In genomic region chr19:14430712-14431111, GRCh38 we compare ENCODE assay signal across 25 cellular contexts. TPM values are rescaled to one million over a fixed set of nuclear protein-coding genes. Genes with fewer than 3 reads are reported as not detected.
A peak's percentile ranks its signal among the peaks of the same experiment; 100 is the strongest.
DNase-seq lines count a peak whose midpoint lies in the region; ATAC-seq and TF ChIP-seq lines count a peak whose summit lies in the region.
"Had no signal": no experiment of that assay in that cellular context is flagged by ENCODE, and none has a peak within 500 bp of the region (broad histone marks: within the 10 kb centered on the region; RNA-seq: fewer than 3 reads in every experiment).

No MANE protein-coding gene starts in this region.

- 0 out of 2 replicates have a peak overlapping the region, but pooled peaks have one; percentile 97 for H3K4me2 ChIP-seq in OCI-LY7 (ENCODE audit: low read length)

- H4K20me1 ChIP-seq in OCI-LY7 (ENCODE audit: insufficient read depth, low read length) = no peaks in the 10 kb centered on the region

- CTCF ChIA-PET in OCI-LY7 (lab: Charles Lee; ENCODE audit: unreplicated experiment) = no interaction called here

- peaks cover 5% of the 10 kb centered on the region for H3K36me3 Mint-ChIP-seq in activated naive CD8-positive, alpha-beta T cell treated with anti-CD3 and anti-CD28 coated beads, Interleukin-2, amount 10 ng/mL, durations not matched to agents 7 days and 5 days
- H3K36me3 Mint-ChIP-seq in activated naive CD8-positive, alpha-beta T cell treated with anti-CD3 and anti-CD28 coated beads, Interleukin-2, amount 50 U/mL, for 24 hours (ENCODE audit: low read depth) = no peaks in the 10 kb centered on the region
- no peaks in the 10 kb centered on the region for H3K36me3 Mint-ChIP-seq in memory B cell
- H3K36me3 Mint-ChIP-seq in type B pancreatic cell = no peaks in the 10 kb centered on the region

- no peaks in the 10 kb centered on the region for H3K9me3 Mint-ChIP-seq in activated naive CD8-positive, alpha-beta T cell treated with anti-CD3 and anti-CD28 coated beads, Interleukin-2, amount 10 ng/mL, durations not matched to agents 7 days and 5 days
- no peaks in the 10 kb centered on the region for H3K9me3 Mint-ChIP-seq in activated naive CD8-positive, alpha-beta T cell treated with anti-CD3 and anti-CD28 coated beads, Interleukin-2, amount 50 U/mL, for 24 hours
- H3K9me3 Mint-ChIP-seq in memory B cell (no peaks in the 10 kb centered on the region), type B pancreatic cell (no peaks in the 10 kb centered on the region)
- H3K9me3 Mint-ChIP-seq: activated B cell treated with CpG ODN at 0.5 μM for 24 hours had no signal

- peaks cover 16% of the 10 kb centered on the region for H3K27me3 Mint-ChIP-seq in activated naive CD8-positive, alpha-beta T cell treated with anti-CD3 and anti-CD28 coated beads, Interleukin-2, amount 10 ng/mL, durations not matched to agents 7 days and 5 days
- peaks cover 4% of the 10 kb centered on the region for H3K27me3 Mint-ChIP-seq in activated naive CD8-positive, alpha-beta T cell treated with anti-CD3 and anti-CD28 coated beads, Interleukin-2, amount 50 U/mL, for 24 hours
- H3K27me3 Mint-ChIP-seq in memory B cell (no peaks in the 10 kb centered on the region), type B pancreatic cell (peaks cover 9% of the 10 kb centered on the region)
- H3K27me3 Mint-ChIP-seq: activated B cell treated with CpG ODN at 0.5 μM for 24 hours had no signal

- BruUV-seq in OCI-LY7 (replicated peaks; lab: Mats Ljungman, UMichigan) = no TSS peak

- TF ChIP-seq CTCF in OCI-LY7 (conservative IDR thresholded peaks at IDR 0.05; ENCODE audit: low read length) = no peak
- TF ChIP-seq CTCF in type B pancreatic cell (conservative IDR thresholded peaks at IDR 0.05) = no peak
- TF ChIP-seq CTCF in coronary artery (IDR thresholded peaks at IDR 0.05) = no peak

- H3K27ac Mint-ChIP-seq in activated naive CD8-positive, alpha-beta T cell treated with anti-CD3 and anti-CD28 coated beads, Interleukin-2, amount 10 ng/mL, durations not matched to agents 7 days and 5 days = no peak overlapping the region
- H3K27ac Mint-ChIP-seq in activated naive CD8-positive, alpha-beta T cell treated with anti-CD3 and anti-CD28 coated beads, Interleukin-2, amount 50 U/mL, for 24 hours = no peak overlapping the region
- H3K27ac Mint-ChIP-seq in memory B cell = peak overlapping the region; percentile 69
- H3K27ac Mint-ChIP-seq in type B pancreatic cell = no peak overlapping the region
- H3K27ac Mint-ChIP-seq: activated B cell treated with CpG ODN at 0.5 μM for 24 hours had no signal

- H2AFZ ChIP-seq in OCI-LY7 (ENCODE audit: low read length) = no peak overlapping the region
- H2AFZ ChIP-seq: parathyroid adenoma had no signal

- H3K4me3 ChIP-seq in OCI-LY7 (ENCODE audit: low read depth, low read length, poor library complexity, severe bottlenecking) (no peak overlapping the region), coronary artery (no peak overlapping the region)
- H3K4me3 ChIP-seq: lower lobe of right lung, Peyer's patch, SJSA1, thoracic aorta had no signal

- H3K9me2 ChIP-seq in OCI-LY7 (ENCODE audit: insufficient read depth, low read length) = no peaks in the 10 kb centered on the region

- peaks cover 22% of the 10 kb centered on the region; the same call in 1 of the 2 replicates for H3K79me2 ChIP-seq in OCI-LY7 (ENCODE audit: insufficient read depth, low read depth, low read length)
- H3K79me2 ChIP-seq: parathyroid adenoma had no signal

- H3K27ac ChIP-seq in OCI-LY7 (ENCODE audit: low read depth, low read length, poor library complexity, severe bottlenecking) (no peak overlapping the region), coronary artery (no peak overlapping the region)
- H3K27ac ChIP-seq: lower lobe of right lung, parathyroid adenoma, Peyer's patch, SJSA1, thoracic aorta had no signal

- peaks cover 38% of the 10 kb centered on the region for H3K4me1 ChIP-seq in OCI-LY7 (ENCODE audit: insufficient read depth, low read length, poor library complexity, severe bottlenecking)

- peak overlapping the region; percentile 39 for H3K4me3 Mint-ChIP-seq in activated naive CD8-positive, alpha-beta T cell treated with anti-CD3 and anti-CD28 coated beads, Interleukin-2, amount 10 ng/mL, durations not matched to agents 7 days and 5 days
- no peak overlapping the region for H3K4me3 Mint-ChIP-seq in activated naive CD8-positive, alpha-beta T cell treated with anti-CD3 and anti-CD28 coated beads, Interleukin-2, amount 50 U/mL, for 24 hours
- H3K4me3 Mint-ChIP-seq in memory B cell (no peak overlapping the region), type B pancreatic cell (peak overlapping the region; percentile 77)
- H3K4me3 Mint-ChIP-seq: activated B cell treated with CpG ODN at 0.5 μM for 24 hours had no signal

- ATAC-seq in activated naive CD8-positive, alpha-beta T cell treated with anti-CD3 and anti-CD28 coated beads, Interleukin-2, amount 10 ng/mL, durations not matched to agents 7 days and 5 days (ENCODE audit: low read depth) = no peak
- no peak for ATAC-seq in activated naive CD8-positive, alpha-beta T cell treated with anti-CD3 and anti-CD28 coated beads, Interleukin-2, amount 50 U/mL, for 24 hours
- no peak for ATAC-seq in memory B cell (ENCODE audit: low read depth)
- no peak for ATAC-seq in HG02870 (IDR thresholded peaks at IDR 0.05; ENCODE audit: unreplicated experiment)
- ATAC-seq: esophagus mucosa, lower lobe of right lung had no signal

- intact Hi-C loops in OCI-LY7 (cut with micrococcal nuclease; ENCODE audit: unreplicated experiment) = no loop called here

- H3K4me1 Mint-ChIP-seq in activated naive CD8-positive, alpha-beta T cell treated with anti-CD3 and anti-CD28 coated beads, Interleukin-2, amount 10 ng/mL, durations not matched to agents 7 days and 5 days = peaks cover 27% of the 10 kb centered on the region
- peaks cover 33% of the 10 kb centered on the region for H3K4me1 Mint-ChIP-seq in activated naive CD8-positive, alpha-beta T cell treated with anti-CD3 and anti-CD28 coated beads, Interleukin-2, amount 50 U/mL, for 24 hours
- H3K4me1 Mint-ChIP-seq in memory B cell = peaks cover 18% of the 10 kb centered on the region
- peaks cover 13% of the 10 kb centered on the region for H3K4me1 Mint-ChIP-seq in type B pancreatic cell (ENCODE audit: unreplicated experiment)

- POLR2A ChIA-PET in activated naive CD8-positive, alpha-beta T cell treated with anti-CD3 and anti-CD28 coated beads, Interleukin-2, amount 10 ng/mL, durations not matched to agents 7 days and 5 days (lab: Charles Lee) = no interaction called here
- POLR2A ChIA-PET in OCI-LY7 (lab: Charles Lee) = no interaction called here

- H3K36me3 ChIP-seq in OCI-LY7 (ENCODE audit: insufficient read depth, low read length) = peaks cover 11% of the 10 kb centered on the region; the same call in 1 of the 2 replicates
- H3K36me3 ChIP-seq: Peyer's patch, thoracic aorta had no signal

- H3K9me3 ChIP-seq in OCI-LY7 (ENCODE audit: low read length) = no peaks in the 10 kb centered on the region
- H3K9me3 ChIP-seq: lower lobe of right lung, Peyer's patch, SJSA1, thoracic aorta had no signal

- DNase-seq in activated naive CD8-positive, alpha-beta T cell treated with anti-CD3 and anti-CD28 coated beads, Interleukin-2, amount 10 ng/mL, durations not matched to agents 7 days and 5 days = no peak
- no peak for DNase-seq in activated naive CD8-positive, alpha-beta T cell treated with anti-CD3 and anti-CD28 coated beads, Interleukin-2, amount 50 U/mL, for 24 hours
- DNase-seq in OCI-LY7 (ENCODE audit: low spot score) (no peak), memory B cell (ENCODE audit: low spot score in 2 of 2) (no peak), type B pancreatic cell (ENCODE audit: extremely low spot score, unreplicated experiment) (no peak), coronary artery (ENCODE audit: low spot score) (no peak), dermis blood vessel endothelial cell (no peak)
- DNase-seq: activated B cell treated with CpG ODN at 0.5 μM for 24 hours; activated CD8-positive, alpha-beta memory T cell treated with anti-CD3 and anti-CD28 coated beads for 24 hours; anterior cingulate cortex; cerebellar nuclear complex; effector CD8-positive, alpha-beta T cell; KBM-7; lower lobe of right lung; NCI-H1930; NCI-H226; Peyer's patch; T-helper 9 cell had no signal

RNA-seq across cellular contexts. Expression of gene PKN1, which starts 2.4 kb away (rescaled TPM):
- 100 to 1,000 TPM; 244 to 265 TPM for total RNA-seq in activated naive CD8-positive, alpha-beta T cell treated with anti-CD3 and anti-CD28 coated beads, Interleukin-2, amount 10 ng/mL, durations not matched to agents 7 days and 5 days
- total RNA-seq in OCI-LY7 (2014; rRNA removed; shearing (Covaris generic)) = 117 and 125 TPM in 2 replicates
- total RNA-seq in OCI-LY7 (2022) (233 and 246 TPM in 2 replicates), type B pancreatic cell (ENCODE audit: low replicate concordance) (63.1 and 85.3 TPM in 2 replicates), dermis blood vessel endothelial cell (282 and 439 TPM in 2 replicates)

RNA-seq across cellular contexts. Expression of gene DDX39A, which starts 11.6 kb away (rescaled TPM):
- 100 to 1,000 TPM; 192 to 202 TPM for total RNA-seq in activated naive CD8-positive, alpha-beta T cell treated with anti-CD3 and anti-CD28 coated beads, Interleukin-2, amount 10 ng/mL, durations not matched to agents 7 days and 5 days
- total RNA-seq in OCI-LY7 (2014; rRNA removed; shearing (Covaris generic)) = 425 and 474 TPM in 2 replicates
- 294 and 316 TPM in 2 replicates for total RNA-seq in OCI-LY7 (2022)
- total RNA-seq in type B pancreatic cell (ENCODE audit: low replicate concordance) = 71.9 and 84.3 TPM in 2 replicates
- total RNA-seq in dermis blood vessel endothelial cell = 104 and 123 TPM in 2 replicates

RNA-seq across cellular contexts. Expression of gene PTGER1, which starts 44.4 kb away (rescaled TPM):
- total RNA-seq in activated naive CD8-positive, alpha-beta T cell treated with anti-CD3 and anti-CD28 coated beads, Interleukin-2, amount 10 ng/mL, durations not matched to agents 7 days and 5 days = under 1 TPM; 0.34 to 0.36 TPM
- not detected in 2 replicates for total RNA-seq in OCI-LY7 (2014; rRNA removed; shearing (Covaris generic))
- total RNA-seq in OCI-LY7 (2022) (0.23 TPM in 1 of 2 replicates, not detected in the other), type B pancreatic cell (ENCODE audit: low replicate concordance) (0.56 and 1.0 TPM in 2 replicates), dermis blood vessel endothelial cell (0.17 and 0.42 TPM in 2 replicates)
- total RNA-seq: activated B cell treated with CpG ODN at 0.5 μM for 24 hours, Daoy, frontal cortex, Peyer's patch, SJSA1 had no signal

RNA-seq across cellular contexts. Expression of gene ADGRE5, which starts 49.5 kb away (rescaled TPM):
- total RNA-seq in activated naive CD8-positive, alpha-beta T cell treated with anti-CD3 and anti-CD28 coated beads, Interleukin-2, amount 10 ng/mL, durations not matched to agents 7 days and 5 days = 100 to 1,000 TPM; 304 to 315 TPM
- 12.5 and 13.8 TPM in 2 replicates for total RNA-seq in OCI-LY7 (2014; rRNA removed; shearing (Covaris generic))
- total RNA-seq in OCI-LY7 (2022) = 47.5 and 48.7 TPM in 2 replicates
- 4.9 and 14.3 TPM in 2 replicates for total RNA-seq in type B pancreatic cell (ENCODE audit: low replicate concordance)
- total RNA-seq in dermis blood vessel endothelial cell = 5.3 and 12.7 TPM in 2 replicates

Comparison
In these comparisons a context has a peak if more than half of its experiments do, and no peak if none do; other contexts are left out.
1. H3K4me3 Mint-ChIP-seq: peak in activated naive CD8-positive, alpha-beta T cell treated with anti-CD3 and anti-CD28 coated beads, Interleukin-2, amount 10 ng/mL, durations not matched to agents 7 days and 5 days (single experiment) and type B pancreatic cell (single experiment); none in activated naive CD8-positive, alpha-beta T cell treated with anti-CD3 and anti-CD28 coated beads, Interleukin-2, amount 50 U/mL, for 24 hours (single experiment) and memory B cell (single experiment).